ENCODE assay signal across 10 cellular contexts in genomic region chr14:77052281-77053044, GRCh38. TPM values are rescaled to one million over a fixed set of nuclear protein-coding genes. Genes with fewer than 3 reads are reported as not detected.
DNase-seq lines count a peak whose midpoint lies in the region; ATAC-seq and TF ChIP-seq lines count a peak whose summit lies in the region.
"Had no signal": no experiment of that assay in that cellular context is flagged by ENCODE, and none has a peak within 500 bp of the region (broad histone marks: within the 10 kb centered on the region; RNA-seq: fewer than 3 reads in every experiment).

No MANE protein-coding gene starts in this region.

- H3K9ac ChIP-seq in GM23248, result peak overlapping the region; percentile 17; the same call in 1 of the 2 replicates

- no peaks in the 10 kb centered on the region for H3K27me3 Mint-ChIP-seq in activated CD4-positive, alpha-beta memory T cell treated with anti-CD3 and anti-CD28 coated beads for 36 hours
- H3K27me3 Mint-ChIP-seq: T-cell had no signal

- CTCF ChIA-PET in activated CD4-positive, alpha-beta memory T cell treated with anti-CD3 and anti-CD28 coated beads for 36 hours (lab: Charles Lee), result interaction anchor here (0.6 to 5.3 kb wide), 38 partner anchors 10 to 341 kb away, joined by 3 to 130 read pairs (median 8); partner anchors contain the start of gene IRF2BPL

- TF ChIP-seq CTCF in right atrium auricular region (IDR thresholded peaks at IDR 0.05) (no peak), sigmoid colon (IDR thresholded peaks at IDR 0.05) (no peak), GM10266 (IDR thresholded peaks at IDR 0.05; ENCODE audit: control insufficient read depth, insufficient read depth, low read depth, missing control alignments) (no peak)

- POLR2A ChIA-PET in activated CD4-positive, alpha-beta memory T cell treated with anti-CD3 and anti-CD28 coated beads for 36 hours (lab: Charles Lee), result interaction anchor here (0.9 kb wide), 1 partner anchor 97 kb away, joined by 3 read pairs; no protein-coding TSS in a partner anchor

- H3K9me2 ChIP-seq in GM23248 (ENCODE audit: insufficient read depth), result no peaks in the 10 kb centered on the region

- no peaks in the 10 kb centered on the region for H3K36me3 Mint-ChIP-seq in activated CD4-positive, alpha-beta memory T cell treated with anti-CD3 and anti-CD28 coated beads for 36 hours
- H3K36me3 Mint-ChIP-seq: T-cell had no signal

- H3K27ac ChIP-seq in GM23248 (peak overlapping the region; percentile 18; the same call in 1 of the 2 replicates), right atrium auricular region (peak overlapping the region; percentile 85), sigmoid colon (peak overlapping the region; percentile 48 to 86 (median 84))

- in situ Hi-C loops in GM23248 (cut with MboI), result no loop called here

- no peaks in the 10 kb centered on the region for H3K79me2 ChIP-seq in GM23248 (ENCODE audit: insufficient read depth)

- 46 to 51% methylated on average over 8 of the region's 8 CpGs for WGBS in GM23248 (ENCODE audit: low coverage in 1 of 2, low lambda C conversion rate in 2 of 2, missing lambda C conversion rate in 2 of 2), 2 experiments
- WGBS in sigmoid colon, 2 donors, result 66 to 86% methylated on average over 8 of the region's 8 CpGs

- no peak for ATAC-seq in GM18511 (IDR thresholded peaks at IDR 0.05; ENCODE audit: unreplicated experiment)
- no peak for ATAC-seq in HG02981 (IDR thresholded peaks at IDR 0.05; ENCODE audit: unreplicated experiment)

- H3K4me1 Mint-ChIP-seq in activated CD4-positive, alpha-beta memory T cell treated with anti-CD3 and anti-CD28 coated beads for 36 hours (ENCODE audit: low read depth), result peaks cover 25% of the 10 kb centered on the region

- H3K27me3 ChIP-seq in GM23248 (replicated peaks; ENCODE audit: insufficient read depth), result no peaks in the 10 kb centered on the region
- H3K27me3 ChIP-seq in right atrium auricular region, result no peaks in the 10 kb centered on the region
- H3K27me3 ChIP-seq in sigmoid colon, result no peaks in the 10 kb centered on the region

- intact Hi-C loops in activated CD4-positive, alpha-beta memory T cell treated with anti-CD3 and anti-CD28 coated beads for 36 hours (cut with micrococcal nuclease), result loop anchor here (1.0 to 5.0 kb wide), 5 partner anchors 20 to 180 kb away; no protein-coding TSS in a partner anchor
- intact Hi-C loops in sigmoid colon (cut with DNase I), result loop anchor here (1.0 to 5.0 kb wide), 3 partner anchors 35 to 139 kb away; no protein-coding TSS in a partner anchor

- DNase-seq in GM23248 (peak; percentile 57), right atrium auricular region (ENCODE audit: low spot score) (no peak), sigmoid colon (peak; percentile 66), NCI-H748 (lab: John Stamatoyannopoulos, UW; ENCODE audit: unreplicated experiment) (no peak), GM10266 (ENCODE audit: extremely low spot score) (no peak)
- DNase-seq in activated CD4-positive, alpha-beta memory T cell treated with anti-CD3 and anti-CD28 coated beads for 36 hours, result no peak
- DNase-seq: NCI-H187 had no signal

- no peak overlapping the region for H3K4me3 Mint-ChIP-seq in activated CD4-positive, alpha-beta memory T cell treated with anti-CD3 and anti-CD28 coated beads for 36 hours
- H3K4me3 Mint-ChIP-seq: T-cell had no signal

- H4K20me1 ChIP-seq in GM23248 (ENCODE audit: insufficient read depth), result no peaks in the 10 kb centered on the region

- H3K4me3 ChIP-seq in GM23248, result no peak overlapping the region
- H3K4me3 ChIP-seq in right atrium auricular region, result no peak overlapping the region
- no peak overlapping the region for H3K4me3 ChIP-seq in sigmoid colon

- peak overlapping the region; percentile 30 for H3K27ac Mint-ChIP-seq in activated CD4-positive, alpha-beta memory T cell treated with anti-CD3 and anti-CD28 coated beads for 36 hours
- H3K27ac Mint-ChIP-seq: T-cell had no signal

- no peaks in the 10 kb centered on the region for H3K36me3 ChIP-seq in GM23248 (ENCODE audit: low read depth)
- no peaks in the 10 kb centered on the region for H3K36me3 ChIP-seq in right atrium auricular region
- H3K36me3 ChIP-seq in sigmoid colon, result no peaks in the 10 kb centered on the region

- H3K4me1 ChIP-seq in GM23248 (ENCODE audit: insufficient read depth) (peaks cover 24% of the 10 kb centered on the region), right atrium auricular region (peaks cover 0 to 30% of the 10 kb centered on the region in 2 donors), sigmoid colon (peaks cover 0 to 29% (median 25%) of the 10 kb centered on the region in 4 donors)

- H3K4me2 ChIP-seq in GM23248 (ENCODE audit: unreplicated experiment), result no peak overlapping the region

- H3K9me3 ChIP-seq in GM23248 (ENCODE audit: low read depth) (no peaks in the 10 kb centered on the region), right atrium auricular region (peaks cover 0 to 8% of the 10 kb centered on the region in 2 donors), sigmoid colon (peaks cover 0 to 5% (median 0%) of the 10 kb centered on the region in 4 donors)

- peaks cover 10% of the 10 kb centered on the region for H3K9me3 Mint-ChIP-seq in activated CD4-positive, alpha-beta memory T cell treated with anti-CD3 and anti-CD28 coated beads for 36 hours
- H3K9me3 Mint-ChIP-seq: T-cell had no signal

- no peak for TF ChIP-seq EP300 in sigmoid colon (IDR thresholded peaks at IDR 0.05)

- peaks cover 7% of the 10 kb centered on the region; the same call in 1 of the 2 replicates for H3F3A ChIP-seq in GM23248 (ENCODE audit: insufficient read depth)

- H2AFZ ChIP-seq in GM23248, result no peak overlapping the region

- no peak for TF ChIP-seq POLR2A in sigmoid colon (IDR thresholded peaks at IDR 0.05)

RNA-seq across cellular contexts. Expression of gene IRF2BPL, which starts 24.0 kb away (rescaled TPM):
- total RNA-seq in GM23248 (2014; rRNA removed; shearing (Covaris generic)), result 43.4 and 51.0 TPM in 2 replicates
- polyA plus RNA-seq in GM23248 (2016; fragmentation: Nextera tagmentation; extraction: Ambion mirVana) (4.8 and 4.9 TPM in 2 replicates), sigmoid colon (10 to 100 TPM in 1 of 3 donors, 1 to 10 TPM in 2; 3.0 to 13.8 (median 6.6) TPM)
- 10 to 100 TPM; 38.5 to 41.1 TPM for total RNA-seq in activated CD4-positive, alpha-beta memory T cell treated with anti-CD3 and anti-CD28 coated beads for 36 hours
- total RNA-seq in right atrium auricular region (10 to 100 TPM; 42.0 to 51.1 TPM), sigmoid colon (10 to 100 TPM; 34.7 to 63.1 (median 57.9) TPM)

RNA-seq across cellular contexts. Expression of gene CIPC, which starts 45.6 kb away (rescaled TPM):
- total RNA-seq in GM23248 (2014; rRNA removed; shearing (Covaris generic)), result 10.8 and 14.4 TPM in 2 replicates
- polyA plus RNA-seq in GM23248 (2016; fragmentation: Nextera tagmentation; extraction: Ambion mirVana), result 5.5 and 5.6 TPM in 2 replicates
- total RNA-seq in activated CD4-positive, alpha-beta memory T cell treated with anti-CD3 and anti-CD28 coated beads for 36 hours, result 1 to 10 TPM; 7.3 to 7.5 TPM
- total RNA-seq in right atrium auricular region, result 10 to 100 TPM; 64.7 to 87.8 TPM
- 10 to 100 TPM; 59.7 to 96.1 (median 77.7) TPM for total RNA-seq in sigmoid colon
- 10 to 100 TPM; 14.8 to 21.0 (median 18.0) TPM for polyA plus RNA-seq in sigmoid colon

Comparison
In these comparisons a context has a peak if more than half of its experiments do, and no peak if none do; other contexts are left out.
1. DNase-seq: peak in GM23248 (single experiment) and sigmoid colon (single experiment); none in activated CD4-positive, alpha-beta memory T cell treated with anti-CD3 and anti-CD28 coated beads for 36 hours (single experiment), right atrium auricular region (single experiment), NCI-H748 (single experiment) and GM10266 (single experiment).
2. H3K27ac ChIP-seq: peak in every context shown above with its lines; median percentile 85 in right atrium auricular region; 84 in sigmoid colon; 18 in GM23248.